8 cellular contexts compared by ENCODE assay signal in genomic region chr2:149587950-149588487, GRCh38. TPM values are rescaled to one million over a fixed set of nuclear protein-coding genes. Genes with fewer than 3 reads are reported as not detected.
DNase-seq lines count a peak whose midpoint lies in the region; ATAC-seq and TF ChIP-seq lines count a peak whose summit lies in the region.

No MANE protein-coding gene starts in this region.

- no peaks in the 10 kb centered on the region for H3K9me3 Mint-ChIP-seq in stimulated activated naive B cell treated with anti-CD40 and anti-IgM and Interleukin-4, amounts not matched to agents 10 μg/mL and 1 μg/mL and 100 μg/mL, for 72 hours

- DNase-seq in DMS53 (lab: John Stamatoyannopoulos, UW) (peak; percentile 10), DMS53 treated with DMSO at 0.1 percent for 48 hours (lab: John Stamatoyannopoulos, UW; ENCODE audit: unreplicated experiment) (no peak), SK-N-DZ (ENCODE audit: low spot score) (peak; percentile 26), foreskin keratinocyte (no peak), GM10248 (ENCODE audit: extremely low spot score) (no peak), putamen (ENCODE audit: low spot score) (no peak)
- no peak for DNase-seq in stimulated activated naive B cell treated with anti-CD40 and anti-IgM and Interleukin-4, amounts not matched to agents 10 μg/mL and 1 μg/mL and 100 μg/mL, for 72 hours

- ATAC-seq in HG02759 (IDR thresholded peaks at IDR 0.05; ENCODE audit: unreplicated experiment) (peak; percentile 30), foreskin keratinocyte (no peak)
- peak; percentile 33 to 35 for ATAC-seq in stimulated activated naive B cell treated with anti-CD40 and anti-IgM and Interleukin-4, amounts not matched to agents 10 μg/mL and 1 μg/mL and 100 μg/mL, for 72 hours (replicated peaks)

- H3K27me3 ChIP-seq in foreskin keratinocyte, result no peaks in the 10 kb centered on the region

- CTCF ChIA-PET in GM10248 (lab: Yijun Ruan, JAX), result interaction anchor here (1.0 to 3.5 kb wide), 4 partner anchors 9 to 1651 kb away, joined by 3 to 15 read pairs (median 7); no protein-coding TSS in a partner anchor

- H3K36me3 Mint-ChIP-seq in stimulated activated naive B cell treated with anti-CD40 and anti-IgM and Interleukin-4, amounts not matched to agents 10 μg/mL and 1 μg/mL and 100 μg/mL, for 72 hours, result peaks cover 5 to 18% of the 10 kb centered on the region in 2 donors

- peak overlapping the region; percentile 100 for H3K27ac Mint-ChIP-seq in stimulated activated naive B cell treated with anti-CD40 and anti-IgM and Interleukin-4, amounts not matched to agents 10 μg/mL and 1 μg/mL and 100 μg/mL, for 72 hours

- H3K4me1 Mint-ChIP-seq in stimulated activated naive B cell treated with anti-CD40 and anti-IgM and Interleukin-4, amounts not matched to agents 10 μg/mL and 1 μg/mL and 100 μg/mL, for 72 hours, result peaks cover 14 to 24% of the 10 kb centered on the region in 2 donors

- peaks cover 15% of the 10 kb centered on the region in 2 donors for H3K27me3 Mint-ChIP-seq in stimulated activated naive B cell treated with anti-CD40 and anti-IgM and Interleukin-4, amounts not matched to agents 10 μg/mL and 1 μg/mL and 100 μg/mL, for 72 hours

- H3K4me3 Mint-ChIP-seq in stimulated activated naive B cell treated with anti-CD40 and anti-IgM and Interleukin-4, amounts not matched to agents 10 μg/mL and 1 μg/mL and 100 μg/mL, for 72 hours, result peak overlapping the region; percentile 96 to 100

- peak overlapping the region; percentile 90 for H3K27ac ChIP-seq in foreskin keratinocyte

- POLR2A ChIA-PET in GM10248 (lab: Yijun Ruan, JAX), result no interaction called here

- peaks cover 9% of the 10 kb centered on the region for H3K4me1 ChIP-seq in foreskin keratinocyte

- TF ChIP-seq CTCF in foreskin keratinocyte (conservative IDR thresholded peaks at IDR 0.05) (no peak), GM10248 (IDR thresholded peaks at IDR 0.05; ENCODE audit: control extremely low read depth, extremely low read depth, low read depth, missing control alignments) (no peak)

RNA-seq across cellular contexts. Expression of gene MMADHC, which starts 0.4 kb away (rescaled TPM):
- 161 and 177 TPM in 2 replicates for polyA plus RNA-seq in SK-N-DZ (2014; cell fraction: cytosol; rRNA removed)
- 65.9 and 112 TPM in 2 replicates for polyA plus RNA-seq in SK-N-DZ (2014; cell fraction: nucleus; rRNA removed)
- total RNA-seq in foreskin keratinocyte, result 110 and 119 TPM in 2 replicates
- polyA plus RNA-seq in foreskin keratinocyte, result 90.0 and 97.7 TPM in 2 replicates

Comparison
In these comparisons a context has a peak if more than half of its experiments do, and no peak if none do; other contexts are left out.
1. DNase-seq: peak in DMS53 (single experiment) and SK-N-DZ (single experiment); none in DMS53 treated with DMSO at 0.1 percent for 48 hours (single experiment), foreskin keratinocyte (0 of 2), stimulated activated naive B cell treated with anti-CD40 and anti-IgM and Interleukin-4, amounts not matched to agents 10 μg/mL and 1 μg/mL and 100 μg/mL, for 72 hours (single experiment), GM10248 (single experiment) and putamen (single experiment).